8 cellular contexts compared by ENCODE assay signal in genomic region chr19:48329167-48329891, GRCh38. TPM values are rescaled to one million over a fixed set of nuclear protein-coding genes. Genes with fewer than 3 reads are reported as not detected.
DNase-seq lines count a peak whose midpoint lies in the region; ATAC-seq, FAIRE-seq and TF ChIP-seq lines count a peak whose summit lies in the region.

No MANE protein-coding gene starts in this region.

- peaks cover 27% of the 10 kb centered on the region for H3K4me1 ChIP-seq in A549
- peaks cover 24 to 34% of the 10 kb centered on the region in 2 experiments for H3K4me1 ChIP-seq in trophoblast cell (ENCODE audit: control insufficient read depth in 1 of 2, insufficient read depth in 2 of 2, low read length in 2 of 2)

- H2BK120ac ChIP-seq in trophoblast cell (ENCODE audit: insufficient read depth, low read length, poor library complexity) = no peak overlapping the region

- H3K9me3 ChIP-seq in A549 (peaks cover 9% of the 10 kb centered on the region; the same call in 1 of the 3 replicates), trophoblast cell (ENCODE audit: insufficient read depth, low read depth, low read length) (peaks cover 4% of the 10 kb centered on the region)

- H3K14ac ChIP-seq in trophoblast cell (ENCODE audit: low read length) = no peak overlapping the region

- H3K79me2 ChIP-seq in trophoblast cell (ENCODE audit: control insufficient read depth, insufficient read depth, low read length, poor library complexity) = peaks cover 3% of the 10 kb centered on the region

- H4K91ac ChIP-seq in trophoblast cell (ENCODE audit: low read depth, low read length) = no peak overlapping the region

- TF ChIP-seq EP300 in A549 (IDR thresholded peaks at IDR 0.05) = no peak

- POLR2A ChIA-PET in A549 (lab: Yijun Ruan, JAX) (interaction anchor here (0.5 kb wide), 1 partner anchor 8 kb away, joined by 4 read pairs; no protein-coding TSS in a partner anchor), WTC11 (lab: Charles Lee) (interaction anchor here (1.2 kb wide), 1 partner anchor 8 kb away, joined by 3 read pairs; a partner anchor contains a TSS)

- no peaks in the 10 kb centered on the region for H3K27me3 ChIP-seq in trophoblast cell (ENCODE audit: insufficient read depth, low read length)

- peaks cover 19% of the 10 kb centered on the region for H3K79me1 ChIP-seq in trophoblast cell (ENCODE audit: low read length)

- no peaks in the 10 kb centered on the region for H3K36me3 ChIP-seq in trophoblast cell (ENCODE audit: control insufficient read depth in 1 of 2, insufficient read depth in 2 of 2, low read length in 2 of 2)

- peak overlapping the region; percentile 42 for H2BK12ac ChIP-seq in trophoblast cell (ENCODE audit: low read length)

- no peak overlapping the region for H3K23ac ChIP-seq in trophoblast cell (ENCODE audit: low read length)

- peaks cover 41% of the 10 kb centered on the region for H3K27me3 Mint-ChIP-seq in WTC11 (ENCODE audit: low read depth)
- no peaks in the 10 kb centered on the region for H3K27me3 Mint-ChIP-seq in effector memory CD8-positive, alpha-beta T cell

- no peak overlapping the region for H3K4me2 ChIP-seq in A549
- H3K4me2 ChIP-seq in trophoblast cell (ENCODE audit: low read length) = peak overlapping the region; percentile 76

- peak overlapping the region; percentile 90 for H3K4me3 Mint-ChIP-seq in WTC11
- peak overlapping the region; percentile 81 to 86 for H3K4me3 Mint-ChIP-seq in effector memory CD8-positive, alpha-beta T cell

- H2BK5ac ChIP-seq in trophoblast cell (ENCODE audit: low read depth, low read length, poor library complexity) = no peak overlapping the region

- TF ChIP-seq RAD21 in A549 (conservative IDR thresholded peaks at IDR 0.05 in 1 of 2, IDR thresholded peaks at IDR 0.05 in 1 of 2) = no peak

- H3K4me1 Mint-ChIP-seq in WTC11 = peaks cover 51% of the 10 kb centered on the region
- H3K4me1 Mint-ChIP-seq in effector memory CD8-positive, alpha-beta T cell (ENCODE audit: low read depth in 2 of 2) = peaks cover 67 to 68% of the 10 kb centered on the region in 2 donors

- H3K18ac ChIP-seq in trophoblast cell (ENCODE audit: low read length) = no peak overlapping the region

- 84% methylated on average over 15 of the region's 15 CpGs for whole genome bisulfite sequencing in A549 (ENCODE audit: missing lambda C conversion rate)
- no CpG with 5 or more reads among the region's 15 CpGs for WGBS in trophoblast cell (ENCODE audit: extremely low coverage, insufficient coverage, insufficient read length)

- peak overlapping the region; percentile 89 for H3K27ac Mint-ChIP-seq in WTC11
- peak overlapping the region; percentile 89 to 99 for H3K27ac Mint-ChIP-seq in effector memory CD8-positive, alpha-beta T cell

- H2AFZ ChIP-seq in trophoblast cell (ENCODE audit: insufficient read depth, low read length, poor library complexity) = no peak overlapping the region

- no peak overlapping the region for H3K4me3 ChIP-seq in A549
- H3K4me3 ChIP-seq in HFF-Myc (replicated peaks; ENCODE audit: low read depth, low read length) = 0 out of 2 replicates have a peak overlapping the region, but pooled peaks have one; percentile 0
- H3K4me3 ChIP-seq in trophoblast cell (ENCODE audit: low read depth, low read length) = no peak overlapping the region

- FAIRE-seq in A549 (lab: Jason Lieb, UNC) = no peak

- H3K36me3 Mint-ChIP-seq in WTC11 = no peaks in the 10 kb centered on the region
- peaks cover 83% of the 10 kb centered on the region for H3K36me3 Mint-ChIP-seq in effector memory CD8-positive, alpha-beta T cell (ENCODE audit: insufficient read depth)

- H4K12ac ChIP-seq in trophoblast cell (ENCODE audit: low read depth, low read length) = no peak overlapping the region

- H3K9me3 Mint-ChIP-seq in WTC11 = peaks cover 7% of the 10 kb centered on the region
- no peaks in the 10 kb centered on the region for H3K9me3 Mint-ChIP-seq in effector memory CD8-positive, alpha-beta T cell

- peak overlapping the region; percentile 11 for H4K8ac ChIP-seq in trophoblast cell (ENCODE audit: low read depth, low read length)

- no peak overlapping the region for H3K27ac ChIP-seq in A549
- no peak overlapping the region for H3K27ac ChIP-seq in trophoblast cell (ENCODE audit: low read depth, low read length)

- DNase-seq in A549 (ENCODE audit: low read depth in 1 of 2, low spot score in 1 of 2) (no peak), HFF-Myc (ENCODE audit: extremely low read depth, low read depth) (no peak), WTC11 (ENCODE audit: low spot score) (peak; percentile 39), trophoblast cell (peak in 1 of 2 donors; percentile 56)
- DNase-seq in effector memory CD8-positive, alpha-beta T cell = peak; percentile 26 to 38 (median 37)

- no peak overlapping the region for H3K9ac ChIP-seq in trophoblast cell (ENCODE audit: low read length)

- H3K4ac ChIP-seq in trophoblast cell (ENCODE audit: low read depth, low read length) = no peak overlapping the region

- ATAC-seq in A549 = no peak
- ATAC-seq in WTC11 = no peak
- ATAC-seq in effector memory CD8-positive, alpha-beta T cell (replicated peaks) = no peak
- ATAC-seq in HG03571 (IDR thresholded peaks at IDR 0.05; ENCODE audit: unreplicated experiment) = no peak
- ATAC-seq in GM21381 (IDR thresholded peaks at IDR 0.05; ENCODE audit: unreplicated experiment) = no peak
- no peak for ATAC-seq in GM18520 (IDR thresholded peaks at IDR 0.05; ENCODE audit: unreplicated experiment)

- TF ChIP-seq CTCF in A549 (IDR thresholded peaks at IDR 0.05) (no peak), HFF-Myc (IDR thresholded peaks at IDR 0.05; ENCODE audit: low read depth, low read length, missing control alignments) (no peak), WTC11 (IDR thresholded peaks at IDR 0.05) (no peak)

- TF ChIP-seq POLR2A in A549 (IDR thresholded peaks at IDR 0.05; ENCODE audit: low read length) = no peak

- peak overlapping the region; percentile 42 for H2AK5ac ChIP-seq in trophoblast cell (ENCODE audit: low read length)

- CTCF ChIA-PET in A549 (lab: Yijun Ruan, JAX) (interaction anchor here (0.8 to 17.6 kb wide), 3 partner anchors 10 to 63 kb away, joined by 4 to 416 read pairs (median 8); partner anchors contain the start of gene EMP3), WTC11 (lab: Charles Lee) (interaction anchor here (1.2 to 2.6 kb wide), 3 partner anchors 8 to 15 kb away, joined by 4 to 13 read pairs (median 8); no protein-coding TSS in a partner anchor)

TF ChIP-seq in A549, 52 proteins besides CTCF, POLR2A, EP300 and RAD21:
- TF ChIP-seq FOSL2 (IDR thresholded peaks at IDR 0.05) (no peak), FOSL2 (CRISPR knock-in tag; IDR thresholded peaks at IDR 0.05) (peak; percentile 89), NR3C1 (IDR thresholded peaks at IDR 0.05) (no peak)

TF ChIP-seq in WTC11, 78 proteins besides CTCF, POLR2A, EP300 and RAD21 (continues in another document):
- no peak for TF ChIP-seq STAT6 (CRISPR knock-in tag; conservative IDR thresholded peaks at IDR 0.05; ENCODE audit: low read depth)

RNA-seq across cellular contexts. Expression of gene EMP3, which starts 4.0 kb away (rescaled TPM):
- polyA plus RNA-seq in A549 (2011; rRNA removed) (147 and 210 TPM in 2 replicates), A549 (2017; fragmentation: RNase III; extraction: RNeasy Plus Mini Kit Qiagen cat#74134 plus additional on column Dnase treatment) (564 to 580 TPM (median 566 TPM) in 3 replicates)
- 395 and 483 TPM in 2 replicates for polyA plus RNA-seq in A549 (2012; cell fraction: cytosol; rRNA removed)
- polyA plus RNA-seq in A549 (2012; cell fraction: nucleus; rRNA removed) = 319 and 362 TPM in 2 replicates
- polyA minus RNA-seq in A549 (2011; rRNA and poly(A)+ RNA removed) = 203 and 214 TPM in 2 replicates
- 8.9 to 11.1 TPM (median 10.4 TPM) in 3 replicates for total RNA-seq in WTC11 (2021)
- 21.1 and 22.2 TPM in 2 replicates for polyA plus RNA-seq in trophoblast cell (2013)

RNA-seq across cellular contexts. Expression of gene TMEM143, which starts 34.4 kb away (rescaled TPM):
- 7.4 and 7.6 TPM in 2 replicates for polyA plus RNA-seq in A549 (2011; rRNA removed)
- polyA plus RNA-seq in A549 (2012; cell fraction: cytosol; rRNA removed) = 10.5 and 14.5 TPM in 2 replicates
- polyA plus RNA-seq in A549 (2012; cell fraction: nucleus; rRNA removed) = 33.4 and 45.5 TPM in 2 replicates
- 6.3 to 7.0 TPM (median 6.4 TPM) in 3 replicates for polyA plus RNA-seq in A549 (2017; fragmentation: RNase III; extraction: RNeasy Plus Mini Kit Qiagen cat#74134 plus additional on column Dnase treatment)
- 9.5 and 15.0 TPM in 2 replicates for polyA minus RNA-seq in A549 (2011; rRNA and poly(A)+ RNA removed)
- total RNA-seq in WTC11 (2021) = 20.2 to 29.6 TPM (median 27.0 TPM) in 3 replicates
- polyA plus RNA-seq in trophoblast cell (2013) = 5.9 and 6.5 TPM in 2 replicates

RNA-seq across cellular contexts. Expression of gene SYNGR4, which starts 34.8 kb away (rescaled TPM):
- 2.3 and 2.9 TPM in 2 replicates for polyA plus RNA-seq in A549 (2011; rRNA removed)
- polyA plus RNA-seq in A549 (2012; cell fraction: cytosol; rRNA removed) = 4.2 and 4.7 TPM in 2 replicates
- polyA plus RNA-seq in A549 (2012; cell fraction: nucleus; rRNA removed) = 2.8 and 4.1 TPM in 2 replicates
- 2.5 to 4.4 TPM (median 2.9 TPM) in 3 replicates for polyA plus RNA-seq in A549 (2017; fragmentation: RNase III; extraction: RNeasy Plus Mini Kit Qiagen cat#74134 plus additional on column Dnase treatment)
- 4.4 and 4.7 TPM in 2 replicates for polyA minus RNA-seq in A549 (2011; rRNA and poly(A)+ RNA removed)
- total RNA-seq in WTC11 (2021) = not detected in 3 replicates
- 0.08 and 0.19 TPM in 2 replicates for polyA plus RNA-seq in trophoblast cell (2013)

RNA-seq across cellular contexts. Expression of gene ZNF114, which starts 59.4 kb away (rescaled TPM):
- polyA plus RNA-seq in A549 (2011; rRNA removed) (3.1 and 3.5 TPM in 2 replicates), A549 (2017; fragmentation: RNase III; extraction: RNeasy Plus Mini Kit Qiagen cat#74134 plus additional on column Dnase treatment) (4.3 to 5.6 TPM (median 4.6 TPM) in 3 replicates)
- 1.5 and 1.6 TPM in 2 replicates for polyA plus RNA-seq in A549 (2012; cell fraction: cytosol; rRNA removed)
- polyA plus RNA-seq in A549 (2012; cell fraction: nucleus; rRNA removed) = 0.97 and 1.2 TPM in 2 replicates
- 4.6 and 6.2 TPM in 2 replicates for polyA minus RNA-seq in A549 (2011; rRNA and poly(A)+ RNA removed)
- 9.8 to 12.7 TPM (median 9.8 TPM) in 3 replicates for total RNA-seq in WTC11 (2021)
- polyA plus RNA-seq in trophoblast cell (2013) = 85.5 and 90.7 TPM in 2 replicates

Comparison
In these comparisons a context has a peak if more than half of its experiments do, and no peak if none do; other contexts are left out.
1. DNase-seq: peak in WTC11 (single experiment) and effector memory CD8-positive, alpha-beta T cell (3 of 3); none in A549 (0 of 2) and HFF-Myc (single experiment).